17 cellular contexts compared by ENCODE assay signal in the genomic region with DNA sequence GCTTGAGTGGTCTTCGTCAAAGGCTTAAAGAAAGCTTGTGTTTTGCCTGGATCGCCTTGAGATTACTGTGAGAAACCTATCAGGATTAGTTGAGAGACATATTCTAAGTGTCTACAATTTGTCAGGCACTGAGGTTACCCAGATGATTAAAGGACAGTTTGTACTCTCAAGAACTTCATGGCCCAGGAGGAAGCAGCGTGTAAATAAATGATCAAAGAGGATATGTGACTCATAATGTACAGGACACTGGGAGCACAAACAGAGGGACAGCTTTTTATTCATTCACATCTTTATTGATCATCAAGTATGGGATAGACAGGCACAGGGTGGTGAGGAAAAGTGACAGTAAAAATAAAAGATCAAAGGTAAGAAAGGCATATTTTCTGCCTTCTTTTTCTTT.
A peak's percentile ranks its signal among the peaks of the same experiment; 100 is the strongest.
DNase-seq lines count a peak whose midpoint lies in the region; ATAC-seq and TF ChIP-seq lines count a peak whose summit lies in the region.
"Had no signal": no experiment of that assay in that cellular context is flagged by ENCODE, and none has a peak within 500 bp of the region (broad histone marks: within the 10 kb centered on the region; RNA-seq: fewer than 3 reads in every experiment).

No MANE protein-coding gene starts in this region.

- H2AFZ ChIP-seq in PC-3 (ENCODE audit: low read length) = no peak overlapping the region

- 56 to 61% methylated on average over 3 of the region's 3 CpGs for WGBS in aorta, 2 donors

- H3K9me2 ChIP-seq in PC-3 (replicated peaks; ENCODE audit: low read length) = no peaks in the 10 kb centered on the region

- no peaks in the 10 kb centered on the region for H3K27me3 ChIP-seq in upper lobe of right lung
- H3K27me3 ChIP-seq in PC-3 (ENCODE audit: low read length) = no peaks in the 10 kb centered on the region
- H3K27me3 ChIP-seq in aorta (ENCODE audit: control insufficient read depth in 1 of 2, insufficient read depth in 2 of 2, low read length in 1 of 2) = no peaks in the 10 kb centered on the region
- H3K27me3 ChIP-seq: BLaER1, foreskin keratinocyte, tibial nerve had no signal

- H3K9ac ChIP-seq in PC-3 (ENCODE audit: low read length) = no peak overlapping the region
- H3K9ac ChIP-seq: BLaER1 had no signal

- no TSS peak for BruUV-seq in PC-3 (replicated peaks; lab: Mats Ljungman, UMichigan)

- CTCF ChIA-PET in PC-3 (lab: Charles Lee) = no interaction called here

- H3K36me3 ChIP-seq in upper lobe of right lung (no peaks in the 10 kb centered on the region), PC-3 (ENCODE audit: low read depth, low read length) (no peaks in the 10 kb centered on the region), aorta (ENCODE audit: control insufficient read depth in 1 of 2, insufficient read depth in 2 of 2, low read length in 1 of 2) (no peaks in the 10 kb centered on the region)
- H3K36me3 ChIP-seq: BLaER1, tibial nerve had no signal

- peak; percentile 56 for ATAC-seq in upper lobe of right lung
- ATAC-seq in PC-3 = no peak
- ATAC-seq in aorta (ENCODE audit: low FRiP score) = no peak
- ATAC-seq: effector memory CD8-positive, alpha-beta T cell; foreskin keratinocyte; naive thymus-derived CD8-positive, alpha-beta T cell; stimulated activated naive B cell treated with anti-CD40 and anti-IgM and Interleukin-4, amounts not matched to agents 10 μg/mL and 1 μg/mL and 100 μg/mL, for 72 hours had no signal

- H3K9me3 ChIP-seq in upper lobe of right lung (no peaks in the 10 kb centered on the region), PC-3 (ENCODE audit: low read length) (peaks cover 4% of the 10 kb centered on the region; the same call in 1 of the 2 replicates), aorta (ENCODE audit: control insufficient read depth, low read length) (peaks cover 2% of the 10 kb centered on the region)
- H3K9me3 ChIP-seq: BLaER1 had no signal

- DNase-seq in NCI-H2029 (lab: John Stamatoyannopoulos, UW) (peak; percentile 7), NCI-H2029 treated with DMSO at 0.1 percent for 48 hours (lab: John Stamatoyannopoulos, UW) (no peak), kidney tubule cell (ENCODE audit: low spot score) (peak; percentile 65), upper lobe of right lung (no peak), PC-3 (no peak), aorta (no peak)
- no peak for DNase-seq in stimulated activated naive CD4-positive, alpha-beta T cell treated with Interleukin-2 at 50 U/mL for 16 hours (lab: John Stamatoyannopoulos, UW)
- DNase-seq: DMS79; effector memory CD8-positive, alpha-beta T cell; foreskin keratinocyte; naive thymus-derived CD8-positive, alpha-beta T cell; NK-92 treated with Interleukin-12 subunit alpha and Interleukin-12 subunit beta, amount 100 ng/mL, for 24 hours; stimulated activated naive B cell treated with anti-CD40 and anti-IgM and Interleukin-4, amounts not matched to agents 10 μg/mL and 1 μg/mL and 100 μg/mL, for 72 hours; T-helper 1 cell had no signal

- intact Hi-C loops in upper lobe of right lung (cut with DNase I) = no loop called here
- intact Hi-C loops in PC-3 (cut with micrococcal nuclease) = no loop called here
- intact Hi-C loops in aorta (cut with DNase I) = no loop called here

- H3F3A ChIP-seq in PC-3 (ENCODE audit: low read length, unreplicated experiment) = no peaks in the 10 kb centered on the region

- TF ChIP-seq CTCF in VCaP (conservative IDR thresholded peaks at IDR 0.05) = no peak
- no peak for TF ChIP-seq CTCF in upper lobe of right lung (IDR thresholded peaks at IDR 0.05)
- no peak for TF ChIP-seq CTCF in PC-3 (conservative IDR thresholded peaks at IDR 0.05; ENCODE audit: low read depth, low read length)

- H3K27ac ChIP-seq in VCaP = peak overlapping the region; percentile 83
- H3K27ac ChIP-seq in upper lobe of right lung = peak overlapping the region; percentile 20
- no peak overlapping the region for H3K27ac ChIP-seq in PC-3 (ENCODE audit: low read length)
- H3K27ac ChIP-seq in aorta (ENCODE audit: low read depth in 1 of 2, low read length in 2 of 2) = no peak overlapping the region
- H3K27ac ChIP-seq: BLaER1, foreskin keratinocyte, tibial nerve had no signal

- no peak overlapping the region for H3K4me3 ChIP-seq in upper lobe of right lung
- no peak overlapping the region for H3K4me3 ChIP-seq in PC-3 (ENCODE audit: low read length)
- no peak overlapping the region for H3K4me3 ChIP-seq in aorta (ENCODE audit: low read length in 2 of 2)
- H3K4me3 ChIP-seq: BLaER1, tibial nerve had no signal

- no peaks in the 10 kb centered on the region for H4K20me1 ChIP-seq in PC-3 (ENCODE audit: low read length)
- H4K20me1 ChIP-seq: BLaER1 had no signal

- H3K4me1 ChIP-seq in upper lobe of right lung (no peaks in the 10 kb centered on the region), PC-3 (ENCODE audit: insufficient read depth, low read length) (no peaks in the 10 kb centered on the region), aorta (ENCODE audit: control insufficient read depth in 1 of 2, insufficient read depth in 2 of 2, low read length in 2 of 2) (no peaks in the 10 kb centered on the region)
- H3K4me1 ChIP-seq: BLaER1, foreskin keratinocyte, tibial nerve had no signal

- H3K4me2 ChIP-seq in PC-3 (ENCODE audit: low read length) = no peak overlapping the region
- H3K4me2 ChIP-seq: BLaER1 had no signal

- POLR2A ChIA-PET in PC-3 (lab: Charles Lee; ENCODE audit: unreplicated experiment) = no interaction called here

- H3K79me2 ChIP-seq in PC-3 (ENCODE audit: low read length) = no peaks in the 10 kb centered on the region

Comparison
In these comparisons a context has a peak if more than half of its experiments do, and no peak if none do; other contexts are left out.
1. DNase-seq: peak in NCI-H2029 (single experiment) and kidney tubule cell (single experiment); none in NCI-H2029 treated with DMSO at 0.1 percent for 48 hours (single experiment), upper lobe of right lung (single experiment), PC-3 (single experiment), aorta (0 of 2) and stimulated activated naive CD4-positive, alpha-beta T cell treated with Interleukin-2 at 50 U/mL for 16 hours (single experiment).
2. H3K27ac ChIP-seq: peak in VCaP (single experiment) and upper lobe of right lung (single experiment); none in PC-3 (single experiment) and aorta (0 of 2).